ENCODE assay signal across 35 cellular contexts in genomic region chr5:73143716-73144115, GRCh38. TPM values are rescaled to one million over a fixed set of nuclear protein-coding genes. Genes with fewer than 3 reads are reported as not detected.
"Had no signal": no experiment of that assay in that cellular context is flagged by ENCODE, and none has a peak within 500 bp of the region (broad histone marks: within the 10 kb centered on the region; RNA-seq: fewer than 3 reads in every experiment).

No MANE protein-coding gene starts in this region.

- H3K27ac ChIP-seq: adrenal gland, body of pancreas, esophagus muscularis mucosa, foreskin keratinocyte, gastrocnemius medialis, heart left ventricle had no signal

- ATAC-seq: activated CD4-positive, alpha-beta T cell treated with anti-CD3 and anti-CD28 coated beads for 36 hours; activated CD8-positive, alpha-beta memory T cell treated with anti-CD3 and anti-CD28 coated beads, Interleukin-2, amount 10 ng/mL, durations not matched to agents 7 days and 5 days; activated CD8-positive, alpha-beta T cell treated with anti-CD3 and anti-CD28 coated beads, Interleukin-2, amount 10 ng/mL, durations not matched to agents 7 days and 5 days; activated naive CD8-positive, alpha-beta T cell treated with anti-CD3 and anti-CD28 coated beads, Interleukin-2, amount 50 U/mL, for 24 hours; body of pancreas; effector memory CD8-positive, alpha-beta T cell; foreskin keratinocyte; gastrocnemius medialis; heart left ventricle had no signal

- H3K4me1 ChIP-seq: adrenal gland, body of pancreas, esophagus muscularis mucosa, foreskin keratinocyte, gastrocnemius medialis, heart left ventricle had no signal

- DNase-seq: activated CD4-positive, alpha-beta memory T cell treated with anti-CD3 and anti-CD28 coated beads for 36 hours; activated CD4-positive, alpha-beta T cell treated with anti-CD3 and anti-CD28 coated beads for 36 hours; activated CD4-positive, alpha-beta T cell treated with anti-CD3 and anti-CD28 coated beads, Interleukin-2, amount 10 ng/mL, durations not matched to agents 24 days and 14 days; activated CD4-positive, CD25-positive, alpha-beta regulatory T cell; activated CD4-positive, CD25-positive, alpha-beta regulatory T cell treated with anti-CD3 and anti-CD28 coated beads, Interleukin-2, amount 50 U/mL, for 72 hours; activated CD8-positive, alpha-beta memory T cell treated with anti-CD3 and anti-CD28 coated beads, Interleukin-2, amount 10 ng/mL, durations not matched to agents 7 days and 5 days; activated CD8-positive, alpha-beta memory T cell treated with anti-CD3 and anti-CD28 coated beads, Interleukin-2, amount 50 U/mL, for 4 hours; activated CD8-positive, alpha-beta T cell treated with anti-CD3 and anti-CD28 coated beads, Interleukin-2, amount 10 ng/mL, durations not matched to agents 7 days and 5 days; activated effector memory CD4-positive, alpha-beta T cell treated with anti-CD3 and anti-CD28 coated beads, Interleukin-2, amount 50 U/mL, for 16 hours; activated naive CD4-positive, alpha-beta T cell treated with anti-CD3 and anti-CD28 coated beads for 36 hours; activated naive CD8-positive, alpha-beta T cell treated with anti-CD3 and anti-CD28 coated beads for 36 hours; activated naive CD8-positive, alpha-beta T cell treated with anti-CD3 and anti-CD28 coated beads, Interleukin-2, amount 50 U/mL, for 24 hours; activated T-cell treated with anti-CD3 and anti-CD28 coated beads, Interleukin-2, amount 50 U/mL, for 1 hour; activated T-cell treated with anti-CD3 and anti-CD28 coated beads, Interleukin-2, amount 50 U/mL, for 48 hours; adrenal gland; amygdala; aorta; body of pancreas; caudate nucleus; cortex of kidney; dermis blood vessel endothelial cell; effector CD4-positive, alpha-beta T cell; effector memory CD8-positive, alpha-beta T cell; erythroblast; foreskin keratinocyte; gastrocnemius medialis; glutamatergic neuron; heart left ventricle; T-helper 2 cell had no signal

- H3K9me3 ChIP-seq: adrenal gland, body of pancreas, esophagus muscularis mucosa, gastrocnemius medialis, heart left ventricle had no signal

- H3K4me3 ChIP-seq: adrenal gland, body of pancreas, esophagus muscularis mucosa, gastrocnemius medialis, heart left ventricle had no signal

- H3K27me3 ChIP-seq: adrenal gland, body of pancreas, esophagus muscularis mucosa, gastrocnemius medialis had no signal

- H3K36me3 ChIP-seq: adrenal gland, esophagus muscularis mucosa, gastrocnemius medialis, heart left ventricle had no signal

RNA-seq across cellular contexts. Expression of gene TMEM171, which starts 23.3 kb away (rescaled TPM):
- total RNA-seq: activated CD4-positive, alpha-beta memory T cell treated with anti-CD3 and anti-CD28 coated beads for 36 hours; activated CD4-positive, alpha-beta T cell treated with anti-CD3 and anti-CD28 coated beads for 36 hours; activated CD4-positive, alpha-beta T cell treated with anti-CD3 and anti-CD28 coated beads, Interleukin-2, amount 10 ng/mL, durations not matched to agents 24 days and 14 days; activated CD8-positive, alpha-beta memory T cell treated with anti-CD3 and anti-CD28 coated beads for 36 hours; activated CD8-positive, alpha-beta memory T cell treated with anti-CD3 and anti-CD28 coated beads, Interleukin-2, amount 10 ng/mL, durations not matched to agents 7 days and 5 days; activated CD8-positive, alpha-beta T cell treated with anti-CD3 and anti-CD28 coated beads, Interleukin-2, amount 10 ng/mL, durations not matched to agents 7 days and 5 days; activated naive CD4-positive, alpha-beta T cell treated with anti-CD3 and anti-CD28 coated beads for 36 hours; activated naive CD8-positive, alpha-beta T cell treated with anti-CD3 and anti-CD28 coated beads for 36 hours; activated T-helper 1 cell treated with anti-CD3 and anti-CD28 coated beads, Interleukin-12 subunit alpha, Interleukin-12 subunit beta, Interleukin-2, Interleukin-4 antibody, amounts not matched to agents 30 ng/mL and 10 ng/mL and 1 ng/mL, durations not matched to agents 14 hours and 24 hours and 36 hours; activated T-helper 2 cell treated with anti-CD3 and anti-CD28 coated beads, Interferon-gamma antibody, Interleukin-2, Interleukin-4, amounts not matched to agents 10 μg/mL and 5 μg/mL and 100 μg/mL, durations not matched to agents 14 hours and 24 hours and 36 hours; aorta; esophagus muscularis mucosa; T-helper 1 cell treated with Interleukin-12 subunit alpha and Interleukin-12 subunit beta and Interleukin-4 antibody, amounts not matched to agents 30 ng/mL and 1 ng/mL, for 36 hours had no signal
- polyA plus RNA-seq: heart left ventricle had no signal

RNA-seq across cellular contexts. Expression of gene TMEM174, which starts 29.3 kb away (rescaled TPM):
- total RNA-seq: activated CD4-positive, alpha-beta memory T cell treated with anti-CD3 and anti-CD28 coated beads for 36 hours; activated CD4-positive, alpha-beta T cell treated with anti-CD3 and anti-CD28 coated beads for 36 hours; activated CD4-positive, alpha-beta T cell treated with anti-CD3 and anti-CD28 coated beads, Interleukin-2, amount 10 ng/mL, durations not matched to agents 24 days and 14 days; activated CD8-positive, alpha-beta memory T cell treated with anti-CD3 and anti-CD28 coated beads for 36 hours; activated CD8-positive, alpha-beta memory T cell treated with anti-CD3 and anti-CD28 coated beads, Interleukin-2, amount 10 ng/mL, durations not matched to agents 7 days and 5 days; activated CD8-positive, alpha-beta T cell treated with anti-CD3 and anti-CD28 coated beads, Interleukin-2, amount 10 ng/mL, durations not matched to agents 7 days and 5 days; activated naive CD4-positive, alpha-beta T cell treated with anti-CD3 and anti-CD28 coated beads for 36 hours; activated naive CD8-positive, alpha-beta T cell treated with anti-CD3 and anti-CD28 coated beads for 36 hours; activated T-helper 1 cell treated with anti-CD3 and anti-CD28 coated beads, Interleukin-12 subunit alpha, Interleukin-12 subunit beta, Interleukin-2, Interleukin-4 antibody, amounts not matched to agents 30 ng/mL and 10 ng/mL and 1 ng/mL, durations not matched to agents 14 hours and 24 hours and 36 hours; activated T-helper 2 cell treated with anti-CD3 and anti-CD28 coated beads, Interferon-gamma antibody, Interleukin-2, Interleukin-4, amounts not matched to agents 10 μg/mL and 5 μg/mL and 100 μg/mL, durations not matched to agents 14 hours and 24 hours and 36 hours; adrenal gland; aorta; body of pancreas; chondrocyte; dermis blood vessel endothelial cell; esophagus muscularis mucosa; foreskin keratinocyte; gastrocnemius medialis; heart left ventricle; T-helper 1 cell treated with Interleukin-12 subunit alpha and Interleukin-12 subunit beta and Interleukin-4 antibody, amounts not matched to agents 30 ng/mL and 1 ng/mL, for 36 hours had no signal
- polyA plus RNA-seq: adrenal gland, aorta, foreskin keratinocyte, heart left ventricle had no signal
